In genomic region chr2:132384491-132385186, GRCh38 we compare ENCODE assay signal across 16 cellular contexts. TPM values are rescaled to one million over a fixed set of nuclear protein-coding genes. Genes with fewer than 3 reads are reported as not detected.
A peak's percentile ranks its signal among the peaks of the same experiment; 100 is the strongest.
DNase-seq lines count a peak whose midpoint lies in the region; ATAC-seq, FAIRE-seq and TF ChIP-seq lines count a peak whose summit lies in the region.
"Had no signal": no experiment of that assay in that cellular context is flagged by ENCODE, and none has a peak within 500 bp of the region (broad histone marks: within the 10 kb centered on the region; RNA-seq: fewer than 3 reads in every experiment).

No MANE protein-coding gene starts in this region.

- peaks cover 4% of the 10 kb centered on the region for H3K27me3 Mint-ChIP-seq in astrocyte (ENCODE audit: low read depth, unreplicated experiment)
- peaks cover 0 to 11% (median 0%) of the 10 kb centered on the region in 5 donors for H3K27me3 Mint-ChIP-seq in naive thymus-derived CD4-positive, alpha-beta T cell
- H3K27me3 Mint-ChIP-seq: activated CD4-positive, alpha-beta T cell treated with anti-CD3 and anti-CD28 coated beads, Interleukin-2, amount 10 ng/mL, durations not matched to agents 7 days and 5 days had no signal

- H3K27ac Mint-ChIP-seq in astrocyte (ENCODE audit: unreplicated experiment), result no peak overlapping the region
- no peak overlapping the region for H3K27ac Mint-ChIP-seq in naive thymus-derived CD4-positive, alpha-beta T cell
- H3K27ac Mint-ChIP-seq: activated CD4-positive, alpha-beta T cell treated with anti-CD3 and anti-CD28 coated beads, Interleukin-2, amount 10 ng/mL, durations not matched to agents 7 days and 5 days; nephron progenitor cell had no signal

- ATAC-seq in naive thymus-derived CD4-positive, alpha-beta T cell, result peak; percentile 77
- no peak for ATAC-seq in GM19455 (IDR thresholded peaks at IDR 0.05; ENCODE audit: unreplicated experiment)
- ATAC-seq: left colon had no signal

- no peaks in the 10 kb centered on the region for H3K27me3 ChIP-seq in astrocyte (ENCODE audit: insufficient read depth, low read length)
- no peaks in the 10 kb centered on the region for H3K27me3 ChIP-seq in naive thymus-derived CD4-positive, alpha-beta T cell (ENCODE audit: control insufficient read depth in 2 of 2, insufficient read depth in 2 of 2, low read length in 2 of 2)
- H3K27me3 ChIP-seq: vagina had no signal

- H3K9me3 ChIP-seq in astrocyte (ENCODE audit: insufficient read depth, low read depth, low read length), result peaks cover 2% of the 10 kb centered on the region
- no peaks in the 10 kb centered on the region for H3K9me3 ChIP-seq in naive thymus-derived CD4-positive, alpha-beta T cell (ENCODE audit: control insufficient read depth in 2 of 3, low read length in 3 of 3)
- H3K9me3 ChIP-seq: vagina had no signal

- no peaks in the 10 kb centered on the region for H3K4me1 ChIP-seq in astrocyte (ENCODE audit: insufficient read depth, low read length)
- H3K4me1 ChIP-seq in naive thymus-derived CD4-positive, alpha-beta T cell (ENCODE audit: control insufficient read depth in 2 of 2, insufficient read depth in 2 of 2, low read length in 2 of 2), result no peaks in the 10 kb centered on the region
- H3K4me1 ChIP-seq: vagina had no signal

- no peak overlapping the region for H3K4me2 ChIP-seq in astrocyte (ENCODE audit: low read length)

- H3K4me1 Mint-ChIP-seq in astrocyte (ENCODE audit: low read depth, unreplicated experiment), result peaks cover 2% of the 10 kb centered on the region
- H3K4me1 Mint-ChIP-seq in naive thymus-derived CD4-positive, alpha-beta T cell, result peaks cover 0 to 2% (median 0%) of the 10 kb centered on the region in 7 donors
- H3K4me1 Mint-ChIP-seq: activated CD4-positive, alpha-beta T cell treated with anti-CD3 and anti-CD28 coated beads, Interleukin-2, amount 10 ng/mL, durations not matched to agents 7 days and 5 days had no signal

- no peaks in the 10 kb centered on the region for H4K20me1 ChIP-seq in astrocyte (ENCODE audit: insufficient read depth, low read length)

- POLR2A ChIA-PET in naive thymus-derived CD4-positive, alpha-beta T cell (lab: Charles Lee), result no interaction called here

- DNase-seq in CD1c-positive myeloid dendritic cell (ENCODE audit: extremely low spot score), result peak; percentile 81
- DNase-seq in NB4 (ENCODE audit: low read depth), result peak; percentile 76
- DNase-seq in astrocyte (ENCODE audit: low read depth), result peak; percentile 34
- DNase-seq in naive thymus-derived CD4-positive, alpha-beta T cell, result no peak
- DNase-seq in amniotic stem cell (lab: John Stamatoyannopoulos, UW), result no peak
- no peak for DNase-seq in NCI-H1436 treated with DMSO at 0.1 percent for 48 hours (lab: John Stamatoyannopoulos, UW)
- DNase-seq in NCI-H1930 (lab: John Stamatoyannopoulos, UW), result no peak
- DNase-seq: activated CD4-positive, alpha-beta T cell treated with anti-CD3 and anti-CD28 coated beads, Interleukin-2, amount 10 ng/mL, durations not matched to agents 7 days and 5 days; left colon; NCI-H510A; nephron progenitor cell; stimulated activated naive CD4-positive, alpha-beta T cell had no signal

- CTCF ChIA-PET in naive thymus-derived CD4-positive, alpha-beta T cell (lab: Charles Lee), result no interaction called here

- no peak overlapping the region for H3K27ac ChIP-seq in astrocyte (ENCODE audit: low read depth, low read length)
- no peak overlapping the region for H3K27ac ChIP-seq in naive thymus-derived CD4-positive, alpha-beta T cell (ENCODE audit: low read depth, low read length)
- H3K27ac ChIP-seq: vagina had no signal

- no peak for FAIRE-seq in astrocyte (lab: Jason Lieb, UNC)
- FAIRE-seq: colon had no signal

- no peak overlapping the region for H3K4me3 Mint-ChIP-seq in astrocyte (ENCODE audit: unreplicated experiment)
- no peak overlapping the region for H3K4me3 Mint-ChIP-seq in naive thymus-derived CD4-positive, alpha-beta T cell
- H3K4me3 Mint-ChIP-seq: activated CD4-positive, alpha-beta T cell treated with anti-CD3 and anti-CD28 coated beads, Interleukin-2, amount 10 ng/mL, durations not matched to agents 7 days and 5 days; nephron progenitor cell had no signal

- TF ChIP-seq POLR2A in NB4 (IDR thresholded peaks at IDR 0.05; ENCODE audit: extremely low read depth, insufficient read length), result no peak

- no peak overlapping the region for H3K9ac ChIP-seq in astrocyte (ENCODE audit: low read length)

- intact Hi-C loops in naive thymus-derived CD4-positive, alpha-beta T cell (cut with micrococcal nuclease), result no loop called here

- no peaks in the 10 kb centered on the region for H3K79me2 ChIP-seq in astrocyte (ENCODE audit: insufficient read depth, low read length)

- H3K36me3 ChIP-seq in astrocyte (ENCODE audit: insufficient read depth, low read length), result no peaks in the 10 kb centered on the region
- no peaks in the 10 kb centered on the region for H3K36me3 ChIP-seq in naive thymus-derived CD4-positive, alpha-beta T cell (ENCODE audit: control insufficient read depth in 2 of 3, insufficient read depth in 3 of 3, low read length in 3 of 3)
- H3K36me3 ChIP-seq: vagina had no signal

- H3K36me3 Mint-ChIP-seq in astrocyte (ENCODE audit: low read depth, unreplicated experiment), result no peaks in the 10 kb centered on the region
- no peaks in the 10 kb centered on the region for H3K36me3 Mint-ChIP-seq in naive thymus-derived CD4-positive, alpha-beta T cell

- peaks cover 7% of the 10 kb centered on the region for H3K9me3 Mint-ChIP-seq in astrocyte (ENCODE audit: unreplicated experiment)
- H3K9me3 Mint-ChIP-seq in naive thymus-derived CD4-positive, alpha-beta T cell, result peaks cover 2 to 26% (median 10%) of the 10 kb centered on the region in 11 donors

- H2AFZ ChIP-seq in astrocyte (ENCODE audit: low read depth, low read length), result peak overlapping the region; percentile 18

- H3K4me3 ChIP-seq in NB4 (ENCODE audit: low read depth, low read length), result peak overlapping the region; percentile 15
- H3K4me3 ChIP-seq in astrocyte (ENCODE audit: insufficient read depth, low read depth, low read length), result no peak overlapping the region
- H3K4me3 ChIP-seq in naive thymus-derived CD4-positive, alpha-beta T cell (ENCODE audit: low read length), result no peak overlapping the region
- H3K4me3 ChIP-seq: vagina had no signal

- TF ChIP-seq CTCF in NB4 (IDR thresholded peaks at IDR 0.05; ENCODE audit: low read depth, low read length), result no peak
- TF ChIP-seq CTCF in astrocyte (IDR thresholded peaks at IDR 0.05; ENCODE audit: insufficient read depth, low read depth, low read length), result no peak

RNA-seq across cellular contexts. Expression of gene GPR39, which starts 32.0 kb away (rescaled TPM):
- 4.0 and 4.4 TPM in 2 replicates for total RNA-seq in astrocyte
- total RNA-seq in naive thymus-derived CD4-positive, alpha-beta T cell, result not detected
- polyA plus RNA-seq in naive thymus-derived CD4-positive, alpha-beta T cell, result not detected
- total RNA-seq: activated CD4-positive, alpha-beta T cell treated with anti-CD3 and anti-CD28 coated beads, Interleukin-2, amount 10 ng/mL, durations not matched to agents 7 days and 5 days; T-helper 2 cell treated with Interferon-gamma antibody and Interleukin-4, amounts not matched to agents 100 ng/mL and 5 ng/mL, for 36 hours; vagina had no signal

Comparison
In these comparisons a context has a peak if more than half of its experiments do, and no peak if none do; other contexts are left out.
1. DNase-seq: peak in CD1c-positive myeloid dendritic cell (single experiment), NB4 (single experiment) and astrocyte (single experiment); none in naive thymus-derived CD4-positive, alpha-beta T cell (0 of 9), amniotic stem cell (single experiment), NCI-H1436 treated with DMSO at 0.1 percent for 48 hours (single experiment) and NCI-H1930 (0 of 2).